ENCODE assay signal across 15 cellular contexts in the genomic region with DNA sequence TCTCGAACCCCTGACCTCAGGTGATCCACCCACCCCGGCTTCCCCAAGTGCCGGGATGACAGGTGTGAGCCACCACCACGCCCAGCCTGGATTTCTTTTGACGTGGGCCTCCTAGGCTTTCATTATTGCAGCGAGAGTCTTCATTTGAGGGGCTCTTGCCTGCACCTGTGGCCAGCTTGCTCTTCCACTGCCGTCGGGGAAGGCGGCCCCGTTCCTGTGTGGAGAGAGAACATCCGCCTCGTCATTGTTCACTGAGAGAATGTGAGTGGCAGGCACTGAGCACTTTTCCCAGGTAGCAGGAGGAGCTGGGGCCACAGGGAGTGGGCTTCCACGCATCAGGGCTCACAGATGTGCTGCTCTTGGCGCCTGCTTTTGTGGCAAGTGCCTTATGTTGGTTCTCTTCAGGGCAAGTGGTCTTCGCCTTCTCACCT.
DNase-seq lines count a peak whose midpoint lies in the region; ATAC-seq and TF ChIP-seq lines count a peak whose summit lies in the region.
"Had no signal": no experiment of that assay in that cellular context is flagged by ENCODE, and none has a peak within 500 bp of the region (broad histone marks: within the 10 kb centered on the region; RNA-seq: fewer than 3 reads in every experiment).

No MANE protein-coding gene starts in this region.

- TF ChIP-seq POLR2A in spleen (IDR thresholded peaks at IDR 0.05) = no peak

- TF ChIP-seq CTCF in lower lobe of right lung (IDR thresholded peaks at IDR 0.05) = no peak
- TF ChIP-seq CTCF in spleen (IDR thresholded peaks at IDR 0.05 in 8 of 11, conservative IDR thresholded peaks at IDR 0.05 in 3 of 11) = no peak

- ATAC-seq in lower lobe of right lung = no peak
- ATAC-seq in activated CD4-positive, CD25-positive, alpha-beta regulatory T cell treated with anti-CD3 and anti-CD28 coated beads, Interleukin-2, amount 50 U/mL, for 24 hours = no peak

- H3K36me3 ChIP-seq in lower lobe of right lung (no peaks in the 10 kb centered on the region), spleen (peaks cover 0 to 43% (median 0%) of the 10 kb centered on the region in 6 donors)
- H3K36me3 ChIP-seq: HAP-1 had no signal

- H3K9me3 ChIP-seq in lower lobe of right lung (no peaks in the 10 kb centered on the region), spleen (no peaks in the 10 kb centered on the region)
- H3K9me3 ChIP-seq: BLaER1, HAP-1 had no signal

- DNase-seq in NCI-H2171 treated with DMSO at 0.1 percent for 48 hours (lab: John Stamatoyannopoulos, UW) = peak; percentile 10
- no peak for DNase-seq in NCI-H2171 (lab: John Stamatoyannopoulos, UW)
- peak; percentile 9 for DNase-seq in NAMALWA (ENCODE audit: low spot score)
- peak; percentile 28 for DNase-seq in lower lobe of right lung
- DNase-seq in spleen = peak; percentile 42
- no peak for DNase-seq in 8988T
- no peak for DNase-seq in NCI-H1930 (lab: John Stamatoyannopoulos, UW)
- DNase-seq: AML-193; CD4-positive, CD25-positive, alpha-beta regulatory T cell; GF-D8 had no signal

- H3K4me3 ChIP-seq in lower lobe of right lung (no peak overlapping the region), spleen (no peak overlapping the region)
- H3K4me3 ChIP-seq: BLaER1, HAP-1 had no signal

- H3K27ac ChIP-seq in lower lobe of right lung = no peak overlapping the region
- no peak overlapping the region for H3K27ac ChIP-seq in spleen
- H3K27ac ChIP-seq: 22Rv1, BLaER1, HL-60 had no signal

- 91 to 97% (median 94%) methylated on average over 13 to 15 of the region's 15 CpGs for WGBS in spleen, 5 donors

- H3K27me3 ChIP-seq in lower lobe of right lung (ENCODE audit: low read depth) (no peaks in the 10 kb centered on the region), spleen (replicated peaks in 1 of 7) (no peaks in the 10 kb centered on the region)
- H3K27me3 ChIP-seq: BLaER1 had no signal

- intact Hi-C loops in lower lobe of right lung (cut with DNase I) = no loop called here
- intact Hi-C loops in spleen (cut with DNase I; ENCODE audit: low total_unique reads) = no loop called here

- no peaks in the 10 kb centered on the region for H3K4me1 ChIP-seq in lower lobe of right lung
- H3K4me1 ChIP-seq in spleen = no peaks in the 10 kb centered on the region
- H3K4me1 ChIP-seq: HAP-1 had no signal

Comparison
In these comparisons a context has a peak if more than half of its experiments do, and no peak if none do; other contexts are left out.
1. DNase-seq: peak in NCI-H2171 treated with DMSO at 0.1 percent for 48 hours (single experiment), NAMALWA (single experiment), lower lobe of right lung (single experiment) and spleen (single experiment); none in NCI-H2171 (single experiment), 8988T (single experiment) and NCI-H1930 (0 of 2).